ENCODE assay signal across 9 cellular contexts in the genomic region with DNA sequence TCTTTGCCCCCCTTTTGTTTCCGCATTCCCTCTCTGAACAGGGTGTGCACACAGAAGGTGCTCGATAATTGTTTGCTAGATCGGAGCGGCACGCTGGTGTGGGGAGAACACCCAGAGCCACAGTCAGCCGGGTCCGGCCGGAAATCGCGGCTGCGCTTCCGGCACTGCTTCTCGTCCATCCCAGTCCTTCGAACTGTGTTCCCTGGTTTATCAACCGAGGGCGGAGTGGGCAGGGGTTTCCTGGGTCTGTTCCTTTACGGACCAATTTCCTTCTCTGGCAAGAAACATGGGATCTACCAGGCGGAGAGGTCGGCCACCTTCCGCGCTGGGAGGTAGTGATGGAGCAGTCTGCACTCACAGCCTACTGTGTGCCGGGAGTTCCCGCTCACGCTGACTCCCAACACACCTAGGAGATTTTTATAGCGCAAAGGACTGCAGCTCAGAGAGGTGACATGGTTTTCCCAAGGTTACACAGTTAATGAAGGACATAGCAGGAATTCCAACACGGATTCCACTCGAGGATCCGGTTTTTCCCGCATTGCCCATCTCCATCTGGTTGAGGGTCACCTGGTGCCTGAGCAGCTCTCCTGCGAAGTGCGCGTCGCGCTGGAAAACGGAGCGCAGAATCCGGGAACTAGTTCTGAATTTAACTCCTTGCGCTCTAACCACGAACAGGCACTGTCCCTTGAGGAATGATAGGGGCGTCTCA. TPM values are rescaled to one million over a fixed set of nuclear protein-coding genes. Genes with fewer than 3 reads are reported as not detected.
DNase-seq lines count a peak whose midpoint lies in the region; ATAC-seq and TF ChIP-seq lines count a peak whose summit lies in the region.
"Had no signal": no experiment of that assay in that cellular context is flagged by ENCODE, and none has a peak within 500 bp of the region (broad histone marks: within the 10 kb centered on the region; RNA-seq: fewer than 3 reads in every experiment).

No MANE protein-coding gene starts in this region.

- H3K4me3 ChIP-seq in iPS-18c (ENCODE audit: insufficient read depth, low read depth, low read length) = peak overlapping the region; percentile 43

- H3K9me3 ChIP-seq in iPS-18c (ENCODE audit: control insufficient read depth, insufficient read depth, low read length) = peaks cover 5% of the 10 kb centered on the region

- H3K27me3 Mint-ChIP-seq in activated CD8-positive, alpha-beta memory T cell treated with anti-CD3 and anti-CD28 coated beads, Interleukin-2, amount 10 ng/mL, durations not matched to agents 7 days and 5 days = peaks cover 80% of the 10 kb centered on the region
- H3K27me3 Mint-ChIP-seq in activated B cell treated with CpG ODN at 0.5 μM for 24 hours = peaks cover 67% of the 10 kb centered on the region
- peaks cover 56% of the 10 kb centered on the region for H3K27me3 Mint-ChIP-seq in stimulated activated naive CD8-positive, alpha-beta T cell treated with anti-CD3 and anti-CD28 coated beads, Interleukin-15, amount 100 ng/mL, for 72 hours

- DNase-seq in activated CD8-positive, alpha-beta memory T cell treated with anti-CD3 and anti-CD28 coated beads, Interleukin-2, amount 10 ng/mL, durations not matched to agents 7 days and 5 days = no peak
- DNase-seq in activated CD8-positive, alpha-beta memory T cell treated with anti-CD3 and anti-CD28 coated beads, Interleukin-2, amount 50 U/mL, for 4 hours = no peak
- no peak for DNase-seq in activated B cell treated with CpG ODN at 0.5 μM for 24 hours
- DNase-seq in stimulated activated naive CD8-positive, alpha-beta T cell treated with anti-CD3 and anti-CD28 coated beads, Interleukin-15, amount 100 ng/mL, for 72 hours = no peak
- DNase-seq: HFFc6 had no signal

- intact Hi-C loops in activated B cell treated with CpG ODN at 0.5 μM for 24 hours (cut with micrococcal nuclease) = loop anchor here (1.0 to 5.0 kb wide), 2 partner anchors 10 to 379 kb away; no protein-coding TSS in a partner anchor

- no peaks in the 10 kb centered on the region for H3K9me3 Mint-ChIP-seq in activated CD8-positive, alpha-beta memory T cell treated with anti-CD3 and anti-CD28 coated beads, Interleukin-2, amount 10 ng/mL, durations not matched to agents 7 days and 5 days (ENCODE audit: low read depth)
- H3K9me3 Mint-ChIP-seq in activated B cell treated with CpG ODN at 0.5 μM for 24 hours = peaks cover 2% of the 10 kb centered on the region
- H3K9me3 Mint-ChIP-seq in stimulated activated naive CD8-positive, alpha-beta T cell treated with anti-CD3 and anti-CD28 coated beads, Interleukin-15, amount 100 ng/mL, for 72 hours = no peaks in the 10 kb centered on the region

- H3K27ac Mint-ChIP-seq in activated CD8-positive, alpha-beta memory T cell treated with anti-CD3 and anti-CD28 coated beads, Interleukin-2, amount 10 ng/mL, durations not matched to agents 7 days and 5 days = peak overlapping the region; percentile 52
- peak overlapping the region; percentile 41 for H3K27ac Mint-ChIP-seq in activated B cell treated with CpG ODN at 0.5 μM for 24 hours
- H3K27ac Mint-ChIP-seq in stimulated activated naive CD8-positive, alpha-beta T cell treated with anti-CD3 and anti-CD28 coated beads, Interleukin-15, amount 100 ng/mL, for 72 hours = no peak overlapping the region
- H3K27ac Mint-ChIP-seq: HFFc6 had no signal

- POLR2A ChIA-PET in activated B cell treated with CpG ODN at 0.5 μM for 24 hours (lab: Charles Lee) = no interaction called here

- ATAC-seq in activated CD8-positive, alpha-beta memory T cell treated with anti-CD3 and anti-CD28 coated beads, Interleukin-2, amount 10 ng/mL, durations not matched to agents 7 days and 5 days = no peak
- ATAC-seq in activated B cell treated with CpG ODN at 0.5 μM for 24 hours (ENCODE audit: low read depth) = no peak
- no peak for ATAC-seq in stimulated activated naive CD8-positive, alpha-beta T cell treated with anti-CD3 and anti-CD28 coated beads, Interleukin-15, amount 100 ng/mL, for 72 hours
- ATAC-seq in GM21717 (IDR thresholded peaks at IDR 0.05; ENCODE audit: unreplicated experiment) = no peak
- ATAC-seq in activated CD4-positive, CD25-positive, alpha-beta regulatory T cell treated with anti-CD3 and anti-CD28 coated beads, Interleukin-2, amount 50 U/mL, for 24 hours = no peak
- ATAC-seq in HG02642 (IDR thresholded peaks at IDR 0.05; ENCODE audit: poor library complexity, unreplicated experiment) = no peak

- peaks cover 9% of the 10 kb centered on the region for H3K4me1 Mint-ChIP-seq in activated CD8-positive, alpha-beta memory T cell treated with anti-CD3 and anti-CD28 coated beads, Interleukin-2, amount 10 ng/mL, durations not matched to agents 7 days and 5 days
- peaks cover 25% of the 10 kb centered on the region for H3K4me1 Mint-ChIP-seq in activated B cell treated with CpG ODN at 0.5 μM for 24 hours
- peaks cover 51% of the 10 kb centered on the region for H3K4me1 Mint-ChIP-seq in stimulated activated naive CD8-positive, alpha-beta T cell treated with anti-CD3 and anti-CD28 coated beads, Interleukin-15, amount 100 ng/mL, for 72 hours

- CTCF ChIA-PET in activated CD8-positive, alpha-beta memory T cell treated with anti-CD3 and anti-CD28 coated beads, Interleukin-2, amount 10 ng/mL, durations not matched to agents 7 days and 5 days (lab: Charles Lee) = no interaction called here
- CTCF ChIA-PET in activated B cell treated with CpG ODN at 0.5 μM for 24 hours (lab: Charles Lee) = no interaction called here

- H3K4me3 Mint-ChIP-seq in activated CD8-positive, alpha-beta memory T cell treated with anti-CD3 and anti-CD28 coated beads, Interleukin-2, amount 10 ng/mL, durations not matched to agents 7 days and 5 days = no peak overlapping the region
- peak overlapping the region; percentile 60 for H3K4me3 Mint-ChIP-seq in activated B cell treated with CpG ODN at 0.5 μM for 24 hours
- peak overlapping the region; percentile 64 to 83 for H3K4me3 Mint-ChIP-seq in stimulated activated naive CD8-positive, alpha-beta T cell treated with anti-CD3 and anti-CD28 coated beads, Interleukin-15, amount 100 ng/mL, for 72 hours
- H3K4me3 Mint-ChIP-seq: HFFc6 had no signal

- TF ChIP-seq CTCF in activated B cell treated with CpG ODN at 0.5 μM for 24 hours (IDR thresholded peaks at IDR 0.05) = no peak

- peaks cover 8% of the 10 kb centered on the region for H3K36me3 Mint-ChIP-seq in activated CD8-positive, alpha-beta memory T cell treated with anti-CD3 and anti-CD28 coated beads, Interleukin-2, amount 10 ng/mL, durations not matched to agents 7 days and 5 days
- H3K36me3 Mint-ChIP-seq in activated B cell treated with CpG ODN at 0.5 μM for 24 hours (ENCODE audit: low read depth) = peaks cover 2% of the 10 kb centered on the region

RNA-seq across cellular contexts. Expression of gene MSX1, which starts 6.8 kb away (rescaled TPM):
- total RNA-seq in activated CD8-positive, alpha-beta memory T cell treated with anti-CD3 and anti-CD28 coated beads, Interleukin-2, amount 10 ng/mL, durations not matched to agents 7 days and 5 days = under 1 TPM in 1 of 2 experiments, not detected in 1; 0.12 TPM
- not detected in 2 replicates for total RNA-seq in activated B cell treated with CpG ODN at 0.5 μM for 24 hours

Comparison
In these comparisons a context has a peak if more than half of its experiments do, and no peak if none do; other contexts are left out.
1. H3K27ac Mint-ChIP-seq: peak in activated CD8-positive, alpha-beta memory T cell treated with anti-CD3 and anti-CD28 coated beads, Interleukin-2, amount 10 ng/mL, durations not matched to agents 7 days and 5 days (single experiment) and activated B cell treated with CpG ODN at 0.5 μM for 24 hours (single experiment); none in stimulated activated naive CD8-positive, alpha-beta T cell treated with anti-CD3 and anti-CD28 coated beads, Interleukin-15, amount 100 ng/mL, for 72 hours (0 of 2).